In genomic region chr19:9936151-9937000, GRCh38 we compare ENCODE assay signal across 8 cellular contexts. TPM values are rescaled to one million over a fixed set of nuclear protein-coding genes. Genes with fewer than 3 reads are reported as not detected.
DNase-seq lines count a peak whose midpoint lies in the region; ATAC-seq and TF ChIP-seq lines count a peak whose summit lies in the region.

TSS of gene OLFM2 (minus strand) at chr19:9936515. CDS start at chr19:9936366, 149 bp downstream.

- no peaks in the 10 kb centered on the region for H3K79me2 ChIP-seq in osteoblast (ENCODE audit: insufficient read depth, low read length)

- H3K4me3 ChIP-seq in Peyer's patch (peak within 1 kb of the TSS in 3 of 4 donors; percentile 40 to 47 (median 40)), esophagus squamous epithelium (peak within 1 kb of the TSS; percentile 36 to 67 (median 46)), osteoblast (ENCODE audit: insufficient read depth, low read length) (no peak within 1 kb of the TSS)

- no peak for ATAC-seq in GM18861 (IDR thresholded peaks at IDR 0.05; ENCODE audit: unreplicated experiment)

- H4K20me1 ChIP-seq in osteoblast (ENCODE audit: insufficient read depth, low read length), result no peaks in the 10 kb centered on the region

- no peaks in the 10 kb centered on the region for H3K36me3 ChIP-seq in Peyer's patch
- no peaks in the 10 kb centered on the region for H3K36me3 ChIP-seq in esophagus squamous epithelium
- H3K36me3 ChIP-seq in osteoblast (ENCODE audit: insufficient read depth, low read length), result no peaks in the 10 kb centered on the region

- 1 to 5% methylated on average over 3 to 9 of the region's 79 CpGs for WGBS in esophagus squamous epithelium, 2 donors

- no peak within 1 kb of the TSS for H2AFZ ChIP-seq in osteoblast (ENCODE audit: low read length)

- H3K27me3 ChIP-seq in Peyer's patch, result peaks cover 0 to 18% of the 10 kb centered on the region in 2 donors
- peaks cover 0 to 63% (median 2%) of the 10 kb centered on the region in 4 donors for H3K27me3 ChIP-seq in esophagus squamous epithelium
- peaks cover 42% of the 10 kb centered on the region for H3K27me3 ChIP-seq in osteoblast (ENCODE audit: insufficient read depth, low read length)

- H3K9me3 ChIP-seq in Peyer's patch (peaks cover 0 to 3% (median 0%) of the 10 kb centered on the region in 4 donors), esophagus squamous epithelium (no peaks in the 10 kb centered on the region), osteoblast (ENCODE audit: low read depth, low read length) (no peaks in the 10 kb centered on the region)

- TF ChIP-seq CTCF in GM13976 (IDR thresholded peaks at IDR 0.05; ENCODE audit: borderline replicate concordance, control extremely low read depth, extremely low read depth, insufficient read depth, missing control alignments) (no peak), Peyer's patch (IDR thresholded peaks at IDR 0.05) (no peak), esophagus squamous epithelium (IDR thresholded peaks at IDR 0.05) (no peak), osteoblast (IDR thresholded peaks at IDR 0.05; ENCODE audit: extremely low read depth, low read depth, low read length) (no peak)

- in situ Hi-C loops in GM13976 (cut with MboI; ENCODE audit: low sequenced_read_pairs, unreplicated experiment), result loop anchor here (10.0 to 25.0 kb wide), 3 partner anchors 88 to 451 kb away; partner anchors contain the start of genes S1PR2 and TYK2

- H3K4me2 ChIP-seq in osteoblast (ENCODE audit: insufficient read depth, low read length), result no peak within 1 kb of the TSS

- DNase-seq in GM13976 (ENCODE audit: low spot score) (peak; percentile 63), Peyer's patch (no peak), esophagus squamous epithelium (lab: John Stamatoyannopoulos, UW) (no peak), osteoblast (ENCODE audit: insufficient read length, low spot score, missing footprints) (no peak), SHP77 (lab: John Stamatoyannopoulos, UW) (no peak), NCI-H510A treated with DMSO at 0.1 percent for 48 hours (lab: John Stamatoyannopoulos, UW) (no peak)
- no peak for DNase-seq in activated CD4-positive, CD25-positive, alpha-beta regulatory T cell treated with anti-CD3 and anti-CD28 coated beads, Interleukin-2, amount 50 U/mL, for 72 hours

- H3K27ac ChIP-seq in Peyer's patch (no peak within 1 kb of the TSS), esophagus squamous epithelium (peak within 1 kb of the TSS; percentile 19 to 65 (median 38)), osteoblast (ENCODE audit: low read depth, low read length) (peak within 1 kb of the TSS; percentile 70)

- TF ChIP-seq POLR2A in Peyer's patch (IDR thresholded peaks at IDR 0.05) (no peak), esophagus squamous epithelium (IDR thresholded peaks at IDR 0.05) (no peak)

- intact Hi-C loops in esophagus squamous epithelium (cut with DNase I), result no loop called here

- H3K4me1 ChIP-seq in Peyer's patch, result peaks cover 0 to 16% (median 6%) of the 10 kb centered on the region in 4 donors
- H3K4me1 ChIP-seq in esophagus squamous epithelium, result peaks cover 19 to 37% (median 24%) of the 10 kb centered on the region in 3 donors
- H3K4me1 ChIP-seq in osteoblast (ENCODE audit: insufficient read depth, low read length), result peaks cover 10% of the 10 kb centered on the region

RNA-seq across cellular contexts. Expression of gene OLFM2, which starts in this region (rescaled TPM):
- 1 to 10 TPM in 3 of 4 donors, not detected in 1; 1.1 to 5.3 (median 2.1) TPM for total RNA-seq in Peyer's patch
- 10 to 100 TPM in 2 of 4 donors, 1 to 10 TPM in 2; 8.6 to 14.6 (median 9.8) TPM for total RNA-seq in esophagus squamous epithelium
- total RNA-seq in osteoblast, result 0.29 and 0.72 TPM in 2 replicates

Comparison
In these comparisons a context has a peak if more than half of its experiments do, and no peak if none do; other contexts are left out.
1. H3K27ac ChIP-seq: peak in esophagus squamous epithelium (4 of 4) and osteoblast (single experiment); none in Peyer's patch (0 of 4).